2 cellular contexts compared by ENCODE assay signal in the genomic region with DNA sequence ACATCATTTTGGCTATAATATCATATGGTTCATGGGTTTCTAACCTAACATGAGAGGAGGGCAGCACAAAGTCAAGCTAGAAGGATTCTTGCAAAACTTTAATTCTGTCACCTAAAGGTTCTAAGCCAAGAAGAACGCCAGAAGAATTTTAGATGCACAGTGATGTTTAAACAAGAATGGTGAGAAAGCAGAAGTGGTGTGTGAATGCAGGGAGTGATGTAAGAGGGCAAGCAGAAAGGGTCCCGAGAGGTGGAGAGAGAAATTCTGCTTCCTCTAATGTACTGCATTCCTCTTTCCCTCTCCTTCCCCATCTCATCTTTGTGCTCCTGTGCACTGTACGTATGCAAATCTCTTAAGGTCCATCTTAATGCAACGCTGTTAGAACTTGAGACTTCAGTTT.
TF ChIP-seq lines count a peak whose summit lies in the region.

No MANE protein-coding gene starts in this region.

TF ChIP-seq in HepG2, 621 proteins besides CTCF, POLR2A, EP300 and RAD21:
- TF ChIP-seq, protein P1, sequence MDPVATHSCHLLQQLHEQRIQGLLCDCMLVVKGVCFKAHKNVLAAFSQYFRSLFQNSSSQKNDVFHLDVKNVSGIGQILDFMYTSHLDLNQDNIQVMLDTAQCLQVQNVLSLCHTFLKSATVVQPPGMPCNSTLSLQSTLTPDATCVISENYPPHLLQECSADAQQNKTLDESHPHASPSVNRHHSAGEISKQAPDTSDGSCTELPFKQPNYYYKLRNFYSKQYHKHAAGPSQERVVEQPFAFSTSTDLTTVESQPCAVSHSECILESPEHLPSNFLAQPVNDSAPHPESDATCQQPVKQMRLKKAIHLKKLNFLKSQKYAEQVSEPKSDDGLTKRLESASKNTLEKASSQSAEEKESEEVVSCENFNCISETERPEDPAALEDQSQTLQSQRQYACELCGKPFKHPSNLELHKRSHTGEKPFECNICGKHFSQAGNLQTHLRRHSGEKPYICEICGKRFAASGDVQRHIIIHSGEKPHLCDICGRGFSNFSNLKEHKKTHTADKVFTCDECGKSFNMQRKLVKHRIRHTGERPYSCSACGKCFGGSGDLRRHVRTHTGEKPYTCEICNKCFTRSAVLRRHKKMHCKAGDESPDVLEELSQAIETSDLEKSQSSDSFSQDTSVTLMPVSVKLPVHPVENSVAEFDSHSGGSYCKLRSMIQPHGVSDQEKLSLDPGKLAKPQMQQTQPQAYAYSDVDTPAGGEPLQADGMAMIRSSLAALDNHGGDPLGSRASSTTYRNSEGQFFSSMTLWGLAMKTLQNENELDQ (CRISPR knock-in tag; IDR thresholded peaks at IDR 0.05; ENCODE audit: borderline replicate concordance), result no peak
- TF ChIP-seq GATAD1 (CRISPR knock-in tag; IDR thresholded peaks at IDR 0.05) (no peak), ZNF160 (CRISPR knock-in tag; IDR thresholded peaks at IDR 0.05) (no peak), FOXA3 (CRISPR knock-in tag; IDR thresholded peaks at IDR 0.05) (no peak), RCOR2 (CRISPR knock-in tag; IDR thresholded peaks at IDR 0.05) (no peak), ZNF263 (CRISPR knock-in tag; IDR thresholded peaks at IDR 0.05) (no peak), ZNF780A (CRISPR knock-in tag; IDR thresholded peaks at IDR 0.05) (no peak), SOX5 (CRISPR knock-in tag; IDR thresholded peaks at IDR 0.05; ENCODE audit: borderline replicate concordance) (no peak), ZFAT (CRISPR knock-in tag; conservative IDR thresholded peaks at IDR 0.05) (no peak), MIXL1 (CRISPR knock-in tag; IDR thresholded peaks at IDR 0.05) (no peak), ZNF225 (CRISPR knock-in tag; IDR thresholded peaks at IDR 0.05) (no peak)
- TF ChIP-seq, protein P2, sequence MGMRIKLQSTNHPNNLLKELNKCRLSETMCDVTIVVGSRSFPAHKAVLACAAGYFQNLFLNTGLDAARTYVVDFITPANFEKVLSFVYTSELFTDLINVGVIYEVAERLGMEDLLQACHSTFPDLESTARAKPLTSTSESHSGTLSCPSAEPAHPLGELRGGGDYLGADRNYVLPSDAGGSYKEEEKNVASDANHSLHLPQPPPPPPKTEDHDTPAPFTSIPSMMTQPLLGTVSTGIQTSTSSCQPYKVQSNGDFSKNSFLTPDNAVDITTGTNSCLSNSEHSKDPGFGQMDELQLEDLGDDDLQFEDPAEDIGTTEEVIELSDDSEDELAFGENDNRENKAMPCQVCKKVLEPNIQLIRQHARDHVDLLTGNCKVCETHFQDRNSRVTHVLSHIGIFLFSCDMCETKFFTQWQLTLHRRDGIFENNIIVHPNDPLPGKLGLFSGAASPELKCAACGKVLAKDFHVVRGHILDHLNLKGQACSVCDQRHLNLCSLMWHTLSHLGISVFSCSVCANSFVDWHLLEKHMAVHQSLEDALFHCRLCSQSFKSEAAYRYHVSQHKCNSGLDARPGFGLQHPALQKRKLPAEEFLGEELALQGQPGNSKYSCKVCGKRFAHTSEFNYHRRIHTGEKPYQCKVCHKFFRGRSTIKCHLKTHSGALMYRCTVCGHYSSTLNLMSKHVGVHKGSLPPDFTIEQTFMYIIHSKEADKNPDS (CRISPR knock-in tag; IDR thresholded peaks at IDR 0.05), result no peak
- TF ChIP-seq, protein P3, sequence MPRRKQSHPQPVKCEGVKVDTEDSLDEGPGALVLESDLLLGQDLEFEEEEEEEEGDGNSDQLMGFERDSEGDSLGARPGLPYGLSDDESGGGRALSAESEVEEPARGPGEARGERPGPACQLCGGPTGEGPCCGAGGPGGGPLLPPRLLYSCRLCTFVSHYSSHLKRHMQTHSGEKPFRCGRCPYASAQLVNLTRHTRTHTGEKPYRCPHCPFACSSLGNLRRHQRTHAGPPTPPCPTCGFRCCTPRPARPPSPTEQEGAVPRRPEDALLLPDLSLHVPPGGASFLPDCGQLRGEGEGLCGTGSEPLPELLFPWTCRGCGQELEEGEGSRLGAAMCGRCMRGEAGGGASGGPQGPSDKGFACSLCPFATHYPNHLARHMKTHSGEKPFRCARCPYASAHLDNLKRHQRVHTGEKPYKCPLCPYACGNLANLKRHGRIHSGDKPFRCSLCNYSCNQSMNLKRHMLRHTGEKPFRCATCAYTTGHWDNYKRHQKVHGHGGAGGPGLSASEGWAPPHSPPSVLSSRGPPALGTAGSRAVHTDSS (CRISPR knock-in tag; conservative IDR thresholded peaks at IDR 0.05), result no peak
- TF ChIP-seq, protein P4, sequence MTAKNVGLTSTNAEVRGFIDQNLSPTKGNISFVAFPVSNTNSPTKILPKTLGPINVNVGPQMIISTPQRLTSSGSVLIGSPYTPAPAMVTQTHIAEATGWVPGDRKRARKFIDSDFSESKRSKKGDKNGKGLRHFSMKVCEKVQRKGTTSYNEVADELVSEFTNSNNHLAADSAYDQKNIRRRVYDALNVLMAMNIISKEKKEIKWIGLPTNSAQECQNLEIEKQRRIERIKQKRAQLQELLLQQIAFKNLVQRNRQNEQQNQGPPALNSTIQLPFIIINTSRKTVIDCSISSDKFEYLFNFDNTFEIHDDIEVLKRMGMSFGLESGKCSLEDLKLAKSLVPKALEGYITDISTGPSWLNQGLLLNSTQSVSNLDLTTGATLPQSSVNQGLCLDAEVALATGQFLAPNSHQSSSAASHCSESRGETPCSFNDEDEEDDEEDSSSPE (CRISPR knock-in tag; IDR thresholded peaks at IDR 0.05), result no peak
TF ChIP-seq in HepG2: peak in this region for 0.

TF ChIP-seq in GM12878, 131 proteins besides CTCF, POLR2A, EP300 and RAD21:
- TF ChIP-seq SPI1 (IDR thresholded peaks at IDR 0.05; ENCODE audit: borderline replicate concordance, insufficient read depth, low read depth, low read length), result peak; percentile 59; the same call in 1 of the 2 replicates
- TF ChIP-seq MTA2 (IDR thresholded peaks at IDR 0.05; ENCODE audit: low read depth), result no peak
- TF ChIP-seq KAT2A (conservative IDR thresholded peaks at IDR 0.05; ENCODE audit: control insufficient read depth, low read depth, low read length), result no peak
